ENCODE assay signal across 8 cellular contexts in genomic region chr1:156750932-156751723, GRCh38. TPM values are rescaled to one million over a fixed set of nuclear protein-coding genes. Genes with fewer than 3 reads are reported as not detected.
DNase-seq lines count a peak whose midpoint lies in the region; ATAC-seq and TF ChIP-seq lines count a peak whose summit lies in the region.

Gene HDGF (minus strand): TSS chr1:156751675. CDS start chr1:156751429, 246 bp downstream.

- H4K20me1 ChIP-seq in BLaER1: peaks cover 18% of the 10 kb centered on the region

- H3K4me3 Mint-ChIP-seq in memory B cell: peak within 1 kb of the TSS; percentile 87

- TF ChIP-seq POLR2A in GM19099 (IDR thresholded peaks at IDR 0.05; ENCODE audit: extremely low read depth, insufficient read length, low read depth): peak; percentile 55

- H3K27ac ChIP-seq in BLaER1: peak within 1 kb of the TSS; percentile 98

- peak within 1 kb of the TSS; percentile 89 for H3K27ac Mint-ChIP-seq in memory B cell

- H3K9me3 ChIP-seq in BLaER1: no peaks in the 10 kb centered on the region

- CTCF ChIA-PET in GM10248 (lab: Yijun Ruan, JAX): interaction anchor here (1.1 to 2.1 kb wide), 8 partner anchors 10 to 61 kb away, joined by 3 to 15 read pairs (median 4); partner anchors contain the start of genes ISG20L2, METTL25B and MRPL24

- peak within 1 kb of the TSS; percentile 84 for H3K4me3 ChIP-seq in BLaER1

- POLR2A ChIA-PET in GM10248 (lab: Yijun Ruan, JAX): interaction anchor here (0.6 to 1.3 kb wide), 4 partner anchors 16 to 251 kb away, joined by 3 to 6 read pairs (median 4); partner anchors contain the start of genes MEF2D and PRCC

- peaks cover 54% of the 10 kb centered on the region for H3K4me1 ChIP-seq in BLaER1

- peaks cover 52% of the 10 kb centered on the region for H3K4me1 Mint-ChIP-seq in memory B cell

- no peaks in the 10 kb centered on the region for H3K27me3 ChIP-seq in BLaER1

- ATAC-seq in HG03521 (IDR thresholded peaks at IDR 0.05; ENCODE audit: unreplicated experiment) (peak; percentile 15), memory B cell (ENCODE audit: low read depth) (peak; percentile 37)

- TF ChIP-seq CTCF in subcutaneous adipose tissue (IDR thresholded peaks at IDR 0.05; ENCODE audit: low read depth): no peak
- TF ChIP-seq CTCF in GM10248 (IDR thresholded peaks at IDR 0.05; ENCODE audit: control extremely low read depth, extremely low read depth, low read depth, missing control alignments): no peak

- DNase-seq in UCSD-AML1 (lab: John Stamatoyannopoulos, UW; ENCODE audit: unreplicated experiment): peak; percentile 42
- peak; percentile 16 for DNase-seq in effector CD8-positive, alpha-beta T cell (lab: John Stamatoyannopoulos, UW)
- DNase-seq in memory B cell (ENCODE audit: low spot score in 2 of 2): peak; percentile 29 to 54
- no peak for DNase-seq in GM10248 (ENCODE audit: extremely low spot score)

- H3K36me3 ChIP-seq in BLaER1: peaks cover 20% of the 10 kb centered on the region

- no peaks in the 10 kb centered on the region for H3K27me3 Mint-ChIP-seq in memory B cell

- no peaks in the 10 kb centered on the region for H3K36me3 Mint-ChIP-seq in memory B cell

- H3K4me2 ChIP-seq in BLaER1: peak within 1 kb of the TSS; percentile 96

- peak within 1 kb of the TSS; percentile 100 for H3K9ac ChIP-seq in BLaER1

- no peaks in the 10 kb centered on the region for H3K9me3 Mint-ChIP-seq in memory B cell

RNA-seq across cellular contexts. Expression of gene HDGF, which starts in this region (rescaled TPM):
- total RNA-seq in subcutaneous adipose tissue: 100 to 1,000 TPM in 3 of 4 donors, 10 to 100 TPM in 1; 86.5 to 126 (median 113) TPM
